In genomic region chr6:157033428-157034140, GRCh38 we compare ENCODE assay signal across 8 cellular contexts.
DNase-seq lines count a peak whose midpoint lies in the region; ATAC-seq and TF ChIP-seq lines count a peak whose summit lies in the region.

No MANE protein-coding gene starts in this region.

- DNase-seq in A172 (ENCODE audit: low spot score) (peak; percentile 12), medulla oblongata (ENCODE audit: extremely low spot score) (peak; percentile 59), HEK293T (ENCODE audit: extremely low spot score) (no peak), testis (no peak)
- DNase-seq in stimulated activated CD4-positive, alpha-beta T cell treated with anti-CD3 and anti-CD28 coated beads, Interleukin-1b, Interleukin-23, amount 100 ng/mL, for 48 hours = no peak

- no peaks in the 10 kb centered on the region for H3K9me3 ChIP-seq in testis

- CTCF ChIA-PET in HEK293T (lab: Yijun Ruan, JAX) = interaction anchor here (0.7 to 2.1 kb wide), 5 partner anchors 10 to 152 kb away, joined by 3 to 7 read pairs (median 3); no protein-coding TSS in a partner anchor

- H3K27ac Mint-ChIP-seq in brain = peak overlapping the region in 3 of 5 experiments; percentile 57 to 91 (median 59)

- no peaks in the 10 kb centered on the region for H3K36me3 ChIP-seq in testis (ENCODE audit: low read depth, missing control alignments)

- WGBS in testis, 2 donors = 28 to 29% methylated on average over 5 of the region's 5 CpGs

- intact Hi-C loops in testis (cut with DNase I; ENCODE audit: low total_unique reads) = loop anchor here (10.0 kb wide), 2 partner anchors 151 to 241 kb away; no protein-coding TSS in a partner anchor

- peaks cover 0 to 5% (median 0%) of the 10 kb centered on the region in 5 experiments for H3K9me3 Mint-ChIP-seq in brain

- H3K36me3 Mint-ChIP-seq in brain = peaks cover 5% of the 10 kb centered on the region

- no peak for TF ChIP-seq POLR2A in testis (IDR thresholded peaks at IDR 0.05)

- peaks cover 10% of the 10 kb centered on the region for H3K4me1 ChIP-seq in testis

- H3K27ac ChIP-seq in testis = no peak overlapping the region

- no peak for TF ChIP-seq CTCF in brain (conservative IDR thresholded peaks at IDR 0.05)
- TF ChIP-seq CTCF in testis (IDR thresholded peaks at IDR 0.05) = no peak

- no peak overlapping the region for H3K4me3 ChIP-seq in testis

- ATAC-seq in HG02642 (IDR thresholded peaks at IDR 0.05; ENCODE audit: poor library complexity, unreplicated experiment) = peak; percentile 41
- ATAC-seq in GM21423 (IDR thresholded peaks at IDR 0.05; ENCODE audit: unreplicated experiment) = no peak

- H3K4me1 Mint-ChIP-seq in brain = peaks cover 20% of the 10 kb centered on the region

- POLR2A ChIA-PET in HEK293T (lab: Yijun Ruan, JAX) = interaction anchor here (1.6 kb wide), 1 partner anchor 12 kb away, joined by 5 read pairs; no protein-coding TSS in a partner anchor

- peak overlapping the region; percentile 14 to 89 (median 65) for H3K4me3 Mint-ChIP-seq in brain

- no peaks in the 10 kb centered on the region for H3K27me3 ChIP-seq in testis

- H3K27me3 Mint-ChIP-seq in brain = no peaks in the 10 kb centered on the region

TF ChIP-seq in HEK293T, 16 proteins besides CTCF, POLR2A, EP300 and RAD21:
- TF ChIP-seq ARNT (IDR thresholded peaks at IDR 0.05) = no peak
- TF ChIP-seq ELF4 (IDR thresholded peaks at IDR 0.05) = no peak
- no peak for TF ChIP-seq ZNF384 (IDR thresholded peaks at IDR 0.05)
- no peak for TF ChIP-seq FOXA1 (IDR thresholded peaks at IDR 0.05)
- TF ChIP-seq LEF1 (IDR thresholded peaks at IDR 0.05; ENCODE audit: borderline replicate concordance) = no peak
- no peak for TF ChIP-seq SUZ12 (IDR thresholded peaks at IDR 0.05)
- no peak for TF ChIP-seq TARDBP (IDR thresholded peaks at IDR 0.05)
- no peak for TF ChIP-seq CTBP1 (IDR thresholded peaks at IDR 0.05; ENCODE audit: borderline replicate concordance)
- TF ChIP-seq L3MBTL2 (conservative IDR thresholded peaks at IDR 0.05) = no peak
- no peak for TF ChIP-seq HDGF (IDR thresholded peaks at IDR 0.05; ENCODE audit: borderline replicate concordance)
- TF ChIP-seq PKNOX1 (IDR thresholded peaks at IDR 0.05) = no peak

Comparison
In these comparisons a context has a peak if more than half of its experiments do, and no peak if none do; other contexts are left out.
1. DNase-seq: peak in A172 (single experiment) and medulla oblongata (single experiment); none in HEK293T (single experiment), stimulated activated CD4-positive, alpha-beta T cell treated with anti-CD3 and anti-CD28 coated beads, Interleukin-1b, Interleukin-23, amount 100 ng/mL, for 48 hours (single experiment) and testis (single experiment).